In genomic region chr21:25343774-25344545, GRCh38 we compare ENCODE assay signal across 17 cellular contexts.
DNase-seq lines count a peak whose midpoint lies in the region; ATAC-seq and TF ChIP-seq lines count a peak whose summit lies in the region.
"Had no signal": no experiment of that assay in that cellular context is flagged by ENCODE, and none has a peak within 500 bp of the region (broad histone marks: within the 10 kb centered on the region; RNA-seq: fewer than 3 reads in every experiment).

No MANE protein-coding gene starts in this region.

- intact Hi-C loops in OCI-LY7 (cut with micrococcal nuclease; ENCODE audit: unreplicated experiment), result no loop called here

- TF ChIP-seq CTCF in GM23338 (conservative IDR thresholded peaks at IDR 0.05; ENCODE audit: low read depth in 2 of 2) (no peak), fibroblast of pulmonary artery (IDR thresholded peaks at IDR 0.05; ENCODE audit: low read length, missing control alignments) (no peak), neural cell (IDR thresholded peaks at IDR 0.05; ENCODE audit: poor library complexity, severe bottlenecking) (no peak), OCI-LY7 (conservative IDR thresholded peaks at IDR 0.05; ENCODE audit: low read length) (no peak)

- peaks cover 8% of the 10 kb centered on the region; the same call in 2 of the 3 replicates for H3K36me3 Mint-ChIP-seq in GM23338 (ENCODE audit: low read depth)
- H3K36me3 Mint-ChIP-seq: CD14-positive monocyte; CD8-positive, alpha-beta T cell had no signal

- H2AFZ ChIP-seq in GM23338 (no peak overlapping the region), neural cell (ENCODE audit: low read depth, low read length) (no peak overlapping the region), OCI-LY7 (ENCODE audit: low read length) (no peak overlapping the region)

- no peak overlapping the region for H3K9ac ChIP-seq in neural cell (ENCODE audit: low read length)

- H3K79me2 ChIP-seq in GM23338 (replicated peaks; ENCODE audit: insufficient read depth), result no peaks in the 10 kb centered on the region
- H3K79me2 ChIP-seq in neural cell (replicated peaks; ENCODE audit: insufficient read depth, low read length), result no peaks in the 10 kb centered on the region
- no peaks in the 10 kb centered on the region for H3K79me2 ChIP-seq in OCI-LY7 (ENCODE audit: insufficient read depth, low read depth, low read length)

- H3K4me2 ChIP-seq in GM23338, result no peak overlapping the region
- no peak overlapping the region for H3K4me2 ChIP-seq in neural cell (ENCODE audit: low read length)
- H3K4me2 ChIP-seq in OCI-LY7 (ENCODE audit: low read length), result no peak overlapping the region
- H3K4me2 ChIP-seq: A549 had no signal

- H3K27ac Mint-ChIP-seq in GM23338, result no peak overlapping the region
- H3K27ac Mint-ChIP-seq: CD14-positive monocyte; CD8-positive, alpha-beta T cell had no signal

- POLR2A ChIA-PET in OCI-LY7 (lab: Charles Lee), result no interaction called here

- no peaks in the 10 kb centered on the region for H3K36me3 ChIP-seq in GM23338 (ENCODE audit: insufficient read depth)
- H3K36me3 ChIP-seq in neural cell (ENCODE audit: insufficient read depth, low read length), result no peaks in the 10 kb centered on the region
- H3K36me3 ChIP-seq in OCI-LY7 (ENCODE audit: insufficient read depth, low read length), result no peaks in the 10 kb centered on the region

- no peaks in the 10 kb centered on the region for H4K20me1 ChIP-seq in GM23338 (replicated peaks; ENCODE audit: insufficient read depth)
- no peaks in the 10 kb centered on the region for H4K20me1 ChIP-seq in neural cell (ENCODE audit: insufficient read depth)
- no peaks in the 10 kb centered on the region for H4K20me1 ChIP-seq in OCI-LY7 (ENCODE audit: insufficient read depth, low read length)

- DNase-seq in GM23338 (ENCODE audit: low spot score), result peak; percentile 21
- peak; percentile 15 for DNase-seq in RPMI7951 (ENCODE audit: low read depth)
- DNase-seq in fibroblast of pulmonary artery (ENCODE audit: low read depth), result peak; percentile 67
- DNase-seq in OCI-LY7 (ENCODE audit: low spot score), result no peak
- DNase-seq: CD8-positive, alpha-beta T cell; COR-L47; DMS153; DMS79 treated with DMSO at 0.1 percent for 48 hours; EL; H7 had no signal

- no TSS peak for BruUV-seq in OCI-LY7 (replicated peaks; lab: Mats Ljungman, UMichigan)

- H3K9me3 Mint-ChIP-seq in GM23338, result peaks cover 8% of the 10 kb centered on the region; the same call in 2 of the 3 replicates

- peaks cover 33% of the 10 kb centered on the region for H3K4me1 Mint-ChIP-seq in GM23338
- H3K4me1 Mint-ChIP-seq: CD14-positive monocyte had no signal

- H3K27ac ChIP-seq in GM23338 (ENCODE audit: low read depth), result no peak overlapping the region
- no peak overlapping the region for H3K27ac ChIP-seq in neural cell (ENCODE audit: low read length)
- H3K27ac ChIP-seq in OCI-LY7 (ENCODE audit: low read depth, low read length, poor library complexity, severe bottlenecking), result no peak overlapping the region
- H3K27ac ChIP-seq: A549, HL-60 had no signal

- H3K4me3 ChIP-seq in GM23338 (no peak overlapping the region), fibroblast of pulmonary artery (replicated peaks; ENCODE audit: low read depth, low read length) (no peak overlapping the region), neural cell (ENCODE audit: low read length) (no peak overlapping the region), OCI-LY7 (ENCODE audit: low read depth, low read length, poor library complexity, severe bottlenecking) (no peak overlapping the region)
- H3K4me3 ChIP-seq: A549 had no signal

- H3K4me1 ChIP-seq in GM23338 (ENCODE audit: insufficient read depth), result peaks cover 14% of the 10 kb centered on the region
- H3K4me1 ChIP-seq in OCI-LY7 (ENCODE audit: insufficient read depth, low read length, poor library complexity, severe bottlenecking), result no peaks in the 10 kb centered on the region
- H3K4me1 ChIP-seq: A549 had no signal

- no peak overlapping the region for H3K4me3 Mint-ChIP-seq in GM23338
- H3K4me3 Mint-ChIP-seq: CD14-positive monocyte; CD8-positive, alpha-beta T cell had no signal

- H3K9me2 ChIP-seq in GM23338 (ENCODE audit: insufficient read depth) (no peaks in the 10 kb centered on the region), neural cell (ENCODE audit: insufficient read depth, low read length) (no peaks in the 10 kb centered on the region), OCI-LY7 (ENCODE audit: insufficient read depth, low read length) (no peaks in the 10 kb centered on the region)

- H3K9me3 ChIP-seq in neural cell (ENCODE audit: low read length) (no peaks in the 10 kb centered on the region), OCI-LY7 (ENCODE audit: low read length) (no peaks in the 10 kb centered on the region)
- H3K9me3 ChIP-seq: A549 had no signal

- TF ChIP-seq EP300 in neural cell (conservative IDR thresholded peaks at IDR 0.05; ENCODE audit: poor library complexity, severe bottlenecking), result no peak

- ATAC-seq in GM23338 (no peak; the same call in 2 of the 3 replicates), HG02571 (IDR thresholded peaks at IDR 0.05; ENCODE audit: unreplicated experiment) (no peak), GM18907 (IDR thresholded peaks at IDR 0.05; ENCODE audit: unreplicated experiment) (no peak), HG02840 (IDR thresholded peaks at IDR 0.05; ENCODE audit: low FRiP score, unreplicated experiment) (no peak)
- ATAC-seq: A549; CD8-positive, alpha-beta T cell had no signal

- H3K27me3 ChIP-seq in GM23338 (ENCODE audit: insufficient read depth) (no peaks in the 10 kb centered on the region), neural cell (ENCODE audit: insufficient read depth, low read depth, low read length) (no peaks in the 10 kb centered on the region)

- no peak for TF ChIP-seq RAD21 in neural cell (conservative IDR thresholded peaks at IDR 0.05)

- CTCF ChIA-PET in OCI-LY7 (lab: Charles Lee; ENCODE audit: unreplicated experiment), result no interaction called here

- no peaks in the 10 kb centered on the region for H3F3A ChIP-seq in GM23338 (replicated peaks; ENCODE audit: low read depth)
- H3F3A ChIP-seq in neural cell (ENCODE audit: insufficient read depth, low read length, poor library complexity, severe bottlenecking), result no peaks in the 10 kb centered on the region

- H3K27me3 Mint-ChIP-seq in GM23338 (ENCODE audit: insufficient read depth, low read depth, poor library complexity), result no peaks in the 10 kb centered on the region

TF ChIP-seq in GM23338, 12 proteins besides CTCF, POLR2A, EP300 and RAD21:
- no peak for TF ChIP-seq ZNF331 (CRISPR knock-in tag; IDR thresholded peaks at IDR 0.05; ENCODE audit: low read depth)
- no peak for TF ChIP-seq POLR2AphosphoS5 (IDR thresholded peaks at IDR 0.05; ENCODE audit: low read depth)
- no peak for TF ChIP-seq JUNB (IDR thresholded peaks at IDR 0.05; ENCODE audit: unreplicated experiment)
- TF ChIP-seq ZNF114 (CRISPR knock-in tag; IDR thresholded peaks at IDR 0.05), result no peak
TF ChIP-seq in GM23338: peak in this region for 0.

TF ChIP-seq in neural cell, 6 proteins besides CTCF, POLR2A, EP300 and RAD21:
- TF ChIP-seq TAF1 (IDR thresholded peaks at IDR 0.05; ENCODE audit: low read depth) (no peak), REST (IDR thresholded peaks at IDR 0.05; ENCODE audit: borderline replicate concordance) (peak; percentile 75), MXI1 (conservative IDR thresholded peaks at IDR 0.05; ENCODE audit: poor library complexity, severe bottlenecking) (no peak)
